ENCODE assay signal across 1 cellular context in the genomic region with DNA sequence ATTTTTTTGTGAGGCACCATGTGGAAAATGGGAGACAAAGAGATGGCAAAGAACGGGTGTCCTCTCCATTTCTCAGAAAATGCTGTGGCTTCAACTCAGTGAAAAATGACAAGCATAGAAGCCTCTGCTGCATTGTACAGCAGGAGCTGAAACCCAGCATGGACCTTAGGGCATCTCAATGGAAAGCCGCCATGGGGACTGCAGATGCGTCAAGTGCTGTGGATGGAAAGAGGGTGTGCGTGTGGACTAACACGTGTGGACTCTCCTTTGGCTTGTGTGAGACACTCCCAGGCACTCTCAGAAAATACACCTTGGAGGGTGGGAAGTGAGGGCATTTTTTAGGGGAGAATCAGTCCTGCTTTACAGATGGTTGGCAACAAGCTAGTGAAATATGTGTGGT.
TF ChIP-seq lines count a peak whose summit lies in the region.

No MANE protein-coding gene starts in this region.

TF ChIP-seq in IMR-90, 13 proteins besides CTCF, POLR2A, EP300 and RAD21 (continued from another document):
- TF ChIP-seq, protein P1, sequence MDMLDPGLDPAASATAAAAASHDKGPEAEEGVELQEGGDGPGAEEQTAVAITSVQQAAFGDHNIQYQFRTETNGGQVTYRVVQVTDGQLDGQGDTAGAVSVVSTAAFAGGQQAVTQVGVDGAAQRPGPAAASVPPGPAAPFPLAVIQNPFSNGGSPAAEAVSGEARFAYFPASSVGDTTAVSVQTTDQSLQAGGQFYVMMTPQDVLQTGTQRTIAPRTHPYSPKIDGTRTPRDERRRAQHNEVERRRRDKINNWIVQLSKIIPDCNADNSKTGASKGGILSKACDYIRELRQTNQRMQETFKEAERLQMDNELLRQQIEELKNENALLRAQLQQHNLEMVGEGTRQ (IDR thresholded peaks at IDR 0.05; ENCODE audit: low read depth, low read length): no peak
- no peak for TF ChIP-seq MXI1 (IDR thresholded peaks at IDR 0.05; ENCODE audit: borderline replicate concordance, low read depth, low read length)
- no peak for TF ChIP-seq RFX5 (IDR thresholded peaks at IDR 0.05; ENCODE audit: low read depth, low read length)
- TF ChIP-seq RCOR1 (IDR thresholded peaks at IDR 0.05; ENCODE audit: insufficient replicate concordance, low read length): no peak
- TF ChIP-seq, protein P2, sequence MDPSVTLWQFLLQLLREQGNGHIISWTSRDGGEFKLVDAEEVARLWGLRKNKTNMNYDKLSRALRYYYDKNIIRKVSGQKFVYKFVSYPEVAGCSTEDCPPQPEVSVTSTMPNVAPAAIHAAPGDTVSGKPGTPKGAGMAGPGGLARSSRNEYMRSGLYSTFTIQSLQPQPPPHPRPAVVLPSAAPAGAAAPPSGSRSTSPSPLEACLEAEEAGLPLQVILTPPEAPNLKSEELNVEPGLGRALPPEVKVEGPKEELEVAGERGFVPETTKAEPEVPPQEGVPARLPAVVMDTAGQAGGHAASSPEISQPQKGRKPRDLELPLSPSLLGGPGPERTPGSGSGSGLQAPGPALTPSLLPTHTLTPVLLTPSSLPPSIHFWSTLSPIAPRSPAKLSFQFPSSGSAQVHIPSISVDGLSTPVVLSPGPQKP (IDR thresholded peaks at IDR 0.05; ENCODE audit: borderline replicate concordance, low read depth, low read length): no peak
